8 cellular contexts compared by ENCODE assay signal in genomic region chr7:44325181-44325671, GRCh38. TPM values are rescaled to one million over a fixed set of nuclear protein-coding genes. Genes with fewer than 3 reads are reported as not detected.
DNase-seq lines count a peak whose midpoint lies in the region; ATAC-seq and TF ChIP-seq lines count a peak whose summit lies in the region.

TSS of gene CAMK2B (minus strand) at chr7:44325594. CDS start at chr7:44325421, 173 bp downstream.

- ATAC-seq in naive thymus-derived CD8-positive, alpha-beta T cell, result no peak
- ATAC-seq in GM19023 (IDR thresholded peaks at IDR 0.05; ENCODE audit: unreplicated experiment), result no peak

- peak within 1 kb of the TSS in 1 of 10 donors; percentile 51 for H3K27ac Mint-ChIP-seq in naive thymus-derived CD8-positive, alpha-beta T cell

- H3K27ac ChIP-seq in coronary artery, result no peak within 1 kb of the TSS

- H3K9me3 Mint-ChIP-seq in naive thymus-derived CD8-positive, alpha-beta T cell, result no peaks in the 10 kb centered on the region

- TF ChIP-seq CTCF in LNCaP clone FGC (IDR thresholded peaks at IDR 0.05; ENCODE audit: control insufficient read depth, extremely low read depth, insufficient read depth) (no peak), coronary artery (IDR thresholded peaks at IDR 0.05) (no peak)

- POLR2A ChIA-PET in naive thymus-derived CD8-positive, alpha-beta T cell (lab: Charles Lee), result no interaction called here

- H3K4me3 ChIP-seq in LNCaP clone FGC (ENCODE audit: low read depth, low read length) (peak within 1 kb of the TSS; percentile 50), coronary artery (peak within 1 kb of the TSS; percentile 69)

- peaks cover 0 to 3% (median 0%) of the 10 kb centered on the region in 3 donors for H3K36me3 Mint-ChIP-seq in naive thymus-derived CD8-positive, alpha-beta T cell

- peak; percentile 16 for DNase-seq in CD1c-positive myeloid dendritic cell (ENCODE audit: extremely low spot score)
- DNase-seq in LNCaP clone FGC (ENCODE audit: low read depth), result no peak
- no peak for DNase-seq in coronary artery (ENCODE audit: low spot score)
- DNase-seq in naive thymus-derived CD8-positive, alpha-beta T cell, result no peak
- no peak for DNase-seq in iPS-NIHi7 (ENCODE audit: extremely low spot score)
- no peak for DNase-seq in GM19238 (ENCODE audit: insufficient read length, low spot score)
- DNase-seq in Kasumi-1 (lab: John Stamatoyannopoulos, UW), result no peak

- peaks cover 4 to 11% (median 8%) of the 10 kb centered on the region in 4 donors for H3K4me1 Mint-ChIP-seq in naive thymus-derived CD8-positive, alpha-beta T cell

- H3K4me3 Mint-ChIP-seq in naive thymus-derived CD8-positive, alpha-beta T cell, result peak within 1 kb of the TSS; percentile 71 to 97 (median 80)

- peaks cover 11 to 47% (median 34%) of the 10 kb centered on the region in 5 donors for H3K27me3 Mint-ChIP-seq in naive thymus-derived CD8-positive, alpha-beta T cell

RNA-seq across cellular contexts. Expression of gene CAMK2B, which starts in this region (rescaled TPM):
- not detected for total RNA-seq in naive thymus-derived CD8-positive, alpha-beta T cell
- not detected for polyA plus RNA-seq in naive thymus-derived CD8-positive, alpha-beta T cell
